In genomic region chrX:46913710-46914109, GRCh38 we compare ENCODE assay signal across 8 cellular contexts. TPM values are rescaled to one million over a fixed set of nuclear protein-coding genes. Genes with fewer than 3 reads are reported as not detected.
DNase-seq lines count a peak whose midpoint lies in the region.

No MANE protein-coding gene starts in this region.

- no peaks in the 10 kb centered on the region for H3K36me3 ChIP-seq in stomach smooth muscle (ENCODE audit: control insufficient read depth in 2 of 2, insufficient read depth in 2 of 2, low read length in 2 of 2)

- no peaks in the 10 kb centered on the region for H3K9me3 ChIP-seq in stomach smooth muscle (ENCODE audit: control insufficient read depth in 2 of 2, low read length in 2 of 2)

- H3K4me3 ChIP-seq in stomach smooth muscle (ENCODE audit: low read length in 2 of 2): peak overlapping the region; percentile 62 to 72

- peaks cover 0 to 3% of the 10 kb centered on the region in 2 donors for H3K27me3 ChIP-seq in stomach smooth muscle (ENCODE audit: control insufficient read depth in 1 of 2, insufficient read depth in 2 of 2, low read length in 2 of 2)

- no peak overlapping the region for H3K27ac ChIP-seq in stomach smooth muscle (ENCODE audit: low read length)

- H3K4me1 ChIP-seq in stomach smooth muscle (ENCODE audit: control insufficient read depth, insufficient read depth, low read length): peaks cover 4% of the 10 kb centered on the region

- DNase-seq in AG20443 (ENCODE audit: low spot score) (peak; percentile 6), HT-29 (ENCODE audit: low spot score) (peak; percentile 49), amniotic epithelial cell (ENCODE audit: low read depth) (peak; percentile 49), islet precursor cell (peak; percentile 58), NCI-H446 treated with DMSO at 0.1 percent for 48 hours (lab: John Stamatoyannopoulos, UW) (no peak), Ammon's horn (ENCODE audit: low spot score) (no peak)
- no peak for DNase-seq in activated CD4-positive, alpha-beta T cell treated with anti-CD3 and anti-CD28 coated beads for 1 hour

- H3K9ac ChIP-seq in stomach smooth muscle (ENCODE audit: low read length in 2 of 2): peak overlapping the region; percentile 21 to 38

RNA-seq across cellular contexts. Expression of gene JADE3, which starts 1.5 kb away (rescaled TPM):
- total RNA-seq in HT-29 (2014; rRNA removed; shearing (Covaris generic)): 5.0 and 5.3 TPM in 2 replicates

Comparison
In these comparisons a context has a peak if more than half of its experiments do, and no peak if none do; other contexts are left out.
1. DNase-seq: peak in AG20443 (single experiment), HT-29 (single experiment), amniotic epithelial cell (single experiment) and islet precursor cell (single experiment); none in NCI-H446 treated with DMSO at 0.1 percent for 48 hours (single experiment), activated CD4-positive, alpha-beta T cell treated with anti-CD3 and anti-CD28 coated beads for 1 hour (single experiment) and Ammon's horn (single experiment).